1 cellular context compared by ENCODE assay signal in genomic region chr19:44071824-44072542, GRCh38.
TF ChIP-seq lines count a peak whose summit lies in the region.

ZNF284 (plus strand) TSS chr19:44072159; CDS start chr19:44076390, 4,231 bp downstream.

TF ChIP-seq in HEK293, 187 proteins besides CTCF, POLR2A, EP300 and RAD21 (continued from another document):
- TF ChIP-seq ZNF501 (tag by site-specific recombination; IDR thresholded peaks at IDR 0.05) (peak; percentile 93), ZNF114 (tag by site-specific recombination; IDR thresholded peaks at IDR 0.05) (no peak), REPIN1 (tag by site-specific recombination; IDR thresholded peaks at IDR 0.05; ENCODE audit: low read depth) (peak; percentile 75; the same call in 1 of the 2 replicates), ZNF624 (tag by site-specific recombination; IDR thresholded peaks at IDR 0.05) (no peak), BCL11A (tag by site-specific recombination; IDR thresholded peaks at IDR 0.05; ENCODE audit: low read depth) (no peak), ZNF571 (tag by site-specific recombination; IDR thresholded peaks at IDR 0.05) (no peak), ZNF362 (tag by site-specific recombination; IDR thresholded peaks at IDR 0.05) (no peak), ZNF404 (tag by site-specific recombination; IDR thresholded peaks at IDR 0.05) (no peak), PBX3 (CRISPR knock-in tag; IDR thresholded peaks at IDR 0.05) (no peak), KLF7 (tag by site-specific recombination; IDR thresholded peaks at IDR 0.05; ENCODE audit: borderline replicate concordance) (no peak), HOXC10 (CRISPR knock-in tag; IDR thresholded peaks at IDR 0.05) (no peak), ZSCAN4 (tag by site-specific recombination; IDR thresholded peaks at IDR 0.05) (no peak), PATZ1 (tag by site-specific recombination; IDR thresholded peaks at IDR 0.05) (peak; percentile 99), ZNF26 (tag by site-specific recombination; IDR thresholded peaks at IDR 0.05) (no peak), GFI1B (tag by site-specific recombination; IDR thresholded peaks at IDR 0.05) (no peak), PRDM2 (tag by site-specific recombination; IDR thresholded peaks at IDR 0.05; ENCODE audit: borderline replicate concordance) (no peak), ZNF341 (tag by site-specific recombination; IDR thresholded peaks at IDR 0.05; ENCODE audit: low read depth) (peak; percentile 57; the same call in 1 of the 2 replicates), ZNF670 (tag by site-specific recombination; IDR thresholded peaks at IDR 0.05; ENCODE audit: low read depth) (no peak), ZNF830 (tag by site-specific recombination; IDR thresholded peaks at IDR 0.05; ENCODE audit: low read depth) (no peak), ZBTB48 (tag by site-specific recombination; IDR thresholded peaks at IDR 0.05) (peak; percentile 100), ZNF18 (tag by site-specific recombination; IDR thresholded peaks at IDR 0.05) (no peak; the same call in 1 of the 2 replicates), ZNF133 (tag by site-specific recombination; IDR thresholded peaks at IDR 0.05) (0 out of 2 replicates have a peak, but pooled peaks have one; percentile 23), TCF7L2 (IDR thresholded peaks at IDR 0.05; ENCODE audit: borderline replicate concordance, low read depth, low read length) (no peak), FEZF1 (tag by site-specific recombination; IDR thresholded peaks at IDR 0.05) (no peak), ZNF692 (tag by site-specific recombination; IDR thresholded peaks at IDR 0.05) (peak; percentile 91), ZNF394 (tag by site-specific recombination; IDR thresholded peaks at IDR 0.05; ENCODE audit: borderline replicate concordance) (peak; percentile 78; the same call in 1 of the 2 replicates), ZNF549 (tag by site-specific recombination; IDR thresholded peaks at IDR 0.05) (no peak), ZNF366 (tag by site-specific recombination; conservative IDR thresholded peaks at IDR 0.05) (peak; percentile 86), ZNF792 (tag by site-specific recombination; IDR thresholded peaks at IDR 0.05) (peak; percentile 84), MZF1 (tag by site-specific recombination; IDR thresholded peaks at IDR 0.05; ENCODE audit: borderline replicate concordance) (peak; percentile 57), ZNF610 (tag by site-specific recombination; IDR thresholded peaks at IDR 0.05; ENCODE audit: borderline replicate concordance) (peak; percentile 82; the same call in 1 of the 2 replicates), ZNF658 (tag by site-specific recombination; IDR thresholded peaks at IDR 0.05) (no peak), ZNF138 (tag by site-specific recombination; IDR thresholded peaks at IDR 0.05; ENCODE audit: borderline replicate concordance) (peak; percentile 33; the same call in 1 of the 2 replicates), ZNF354C (tag by site-specific recombination; IDR thresholded peaks at IDR 0.05; ENCODE audit: borderline replicate concordance, low read depth) (no peak), GLIS2 (tag by site-specific recombination; IDR thresholded peaks at IDR 0.05) (peak; percentile 99), ZNF48 (tag by site-specific recombination; IDR thresholded peaks at IDR 0.05) (no peak), ZNF473 (tag by site-specific recombination; IDR thresholded peaks at IDR 0.05) (no peak), ZNF292 (tag by site-specific recombination; IDR thresholded peaks at IDR 0.05; ENCODE audit: borderline replicate concordance, low read depth) (no peak), ZNF555 (tag by site-specific recombination; conservative IDR thresholded peaks at IDR 0.05) (no peak), ZNF704 (tag by site-specific recombination; IDR thresholded peaks at IDR 0.05) (no peak), YY2 (tag by site-specific recombination; IDR thresholded peaks at IDR 0.05) (peak; percentile 83; the same call in 1 of the 2 replicates), ZNF169 (tag by site-specific recombination; IDR thresholded peaks at IDR 0.05) (no peak), ZNF266 (tag by site-specific recombination; IDR thresholded peaks at IDR 0.05; ENCODE audit: low read depth) (no peak), ZNF324 (tag by site-specific recombination; IDR thresholded peaks at IDR 0.05) (peak; percentile 72; the same call in 1 of the 2 replicates), ZNF391 (tag by site-specific recombination; IDR thresholded peaks at IDR 0.05; ENCODE audit: borderline replicate concordance, low read depth) (peak; percentile 94; the same call in 1 of the 2 replicates), ZBTB8A (tag by site-specific recombination; IDR thresholded peaks at IDR 0.05) (no peak; the same call in none of the 2 replicates), ZNF776 (tag by site-specific recombination; IDR thresholded peaks at IDR 0.05; ENCODE audit: borderline replicate concordance) (no peak)
TF ChIP-seq in HEK293: peak in this region for 83.
